ENCODE assay signal across 19 cellular contexts in the genomic region with DNA sequence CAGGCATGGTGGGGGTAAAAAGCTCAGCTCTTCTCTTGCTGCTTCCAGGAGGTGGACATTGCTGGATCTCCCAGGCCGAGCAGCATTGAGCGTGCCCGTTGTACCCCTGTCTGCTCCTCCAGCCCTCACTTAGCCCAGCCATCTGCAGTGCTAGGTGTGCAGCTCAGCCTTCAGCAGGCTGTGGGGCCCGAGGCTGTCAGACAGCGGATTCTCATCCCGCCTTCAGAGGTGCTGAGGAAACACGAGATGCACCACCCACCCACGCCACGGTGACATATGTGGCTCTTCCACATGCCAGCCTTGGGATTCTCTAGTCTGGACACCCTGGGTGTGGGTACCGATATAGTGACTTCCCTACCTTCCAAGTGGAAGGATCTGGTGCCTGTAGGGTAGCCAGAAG.
"Had no signal": no experiment of that assay in that cellular context is flagged by ENCODE, and none has a peak within 500 bp of the region (broad histone marks: within the 10 kb centered on the region; RNA-seq: fewer than 3 reads in every experiment).

No MANE protein-coding gene starts in this region.

- H3K36me3 ChIP-seq: SJSA1 had no signal

- H3K9me3 ChIP-seq: SJSA1 had no signal

- H3K4me1 ChIP-seq: SJSA1 had no signal

- H3K27ac ChIP-seq: HL-60, SJSA1, SK-N-MC had no signal

- H3K27me3 ChIP-seq: SJSA1 had no signal

- H3K4me3 ChIP-seq: SJSA1, SK-N-MC had no signal

- DNase-seq: KBM-7, NCI-H1092 treated with DMSO at 0.1 percent for 48 hours, NCI-H1436, NCI-H187, NCI-H2029, NCI-H2081 treated with DMSO at 0.1 percent for 48 hours, NCI-H2171, NCI-H226, NCI-H446, NCI-H510A, NCI-H524 treated with DMSO at 0.1 percent for 48 hours, NCI-H69, NCI-H774, Right ventricle myocardium superior, RPMI8226, SIG-M5 had no signal
